In genomic region chr3:10164546-10165393, GRCh38 we compare ENCODE assay signal across 8 cellular contexts. TPM values are rescaled to one million over a fixed set of nuclear protein-coding genes. Genes with fewer than 3 reads are reported as not detected.
DNase-seq lines count a peak whose midpoint lies in the region; TF ChIP-seq lines count a peak whose summit lies in the region.

Gene IRAK2 (plus strand): TSS chr3:10164919. CDS start chr3:10164955, 36 bp downstream.

- peak within 1 kb of the TSS; percentile 64 for H3K4me2 ChIP-seq in mesenchymal stem cell (ENCODE audit: low read length, poor library complexity, severe bottlenecking)

- H2BK15ac ChIP-seq in mesenchymal stem cell (ENCODE audit: low read depth, poor library complexity, severe bottlenecking), result peak within 1 kb of the TSS; percentile 98

- no peak within 1 kb of the TSS for H3K23ac ChIP-seq in mesenchymal stem cell (ENCODE audit: low read length in 2 of 2)

- H3K36me3 ChIP-seq in HAP-1 (replicated peaks), result no peaks in the 10 kb centered on the region
- no peaks in the 10 kb centered on the region for H3K36me3 ChIP-seq in endocrine pancreas (ENCODE audit: control insufficient read depth, insufficient read depth, low read length)
- H3K36me3 ChIP-seq in mesenchymal stem cell (ENCODE audit: control insufficient read depth in 1 of 2, insufficient read depth in 2 of 2, low read depth in 1 of 2, low read length in 2 of 2), result peaks cover 7 to 23% of the 10 kb centered on the region in 2 experiments

- WGBS in mesenchymal stem cell, result 4% methylated on average over 71 of the region's 76 CpGs

- no peak within 1 kb of the TSS for H3K27ac ChIP-seq in mesenchymal stem cell (ENCODE audit: low read length, poor library complexity, severe bottlenecking)

- peak; percentile 88 for TF ChIP-seq CTCF in GM12864 (IDR thresholded peaks at IDR 0.05; ENCODE audit: low read depth, low read length, missing control alignments)
- TF ChIP-seq CTCF in NB4 (IDR thresholded peaks at IDR 0.05; ENCODE audit: low read depth, low read length), result peak; percentile 54

- peaks cover 5% of the 10 kb centered on the region; the same call in 1 of the 2 replicates for H3K9me3 ChIP-seq in HAP-1
- no peaks in the 10 kb centered on the region for H3K9me3 ChIP-seq in endocrine pancreas (ENCODE audit: control insufficient read depth, low read length)
- H3K9me3 ChIP-seq in mesenchymal stem cell (ENCODE audit: control insufficient read depth, low read length), result no peaks in the 10 kb centered on the region

- peak within 1 kb of the TSS in 1 of 2 experiments; percentile 71 for H3K14ac ChIP-seq in mesenchymal stem cell (ENCODE audit: low read length in 2 of 2)

- peak within 1 kb of the TSS; percentile 83 for H2AFZ ChIP-seq in mesenchymal stem cell (ENCODE audit: low read depth, low read length)

- peak within 1 kb of the TSS; percentile 64 for H2BK120ac ChIP-seq in mesenchymal stem cell (ENCODE audit: low read depth, low read length)

- no peaks in the 10 kb centered on the region; the same call in 1 of the 2 replicates for H3K4me1 ChIP-seq in HAP-1
- H3K4me1 ChIP-seq in endocrine pancreas (ENCODE audit: control insufficient read depth, insufficient read depth, low read length), result no peaks in the 10 kb centered on the region
- H3K4me1 ChIP-seq in mesenchymal stem cell (ENCODE audit: control insufficient read depth, insufficient read depth, low read depth, low read length), result peaks cover 9% of the 10 kb centered on the region

- H2BK12ac ChIP-seq in mesenchymal stem cell (ENCODE audit: low read length in 2 of 2), result peak within 1 kb of the TSS in 1 of 2 experiments; percentile 79

- in situ Hi-C loops in HAP-1 (cut with MboI; ENCODE audit: low sequenced_read_pairs), result no loop called here

- peak within 1 kb of the TSS; percentile 82 to 97 for H3K18ac ChIP-seq in mesenchymal stem cell (ENCODE audit: low read depth in 1 of 2, low read length in 2 of 2)

- peak within 1 kb of the TSS; percentile 6 to 55 for H3K4ac ChIP-seq in mesenchymal stem cell (ENCODE audit: low read depth in 1 of 2, low read length in 2 of 2)

- H3K27me3 ChIP-seq in HAP-1 (ENCODE audit: low read depth), result no peaks in the 10 kb centered on the region
- H3K27me3 ChIP-seq in endocrine pancreas (ENCODE audit: control insufficient read depth, insufficient read depth, low read length), result no peaks in the 10 kb centered on the region
- peaks cover 0 to 4% of the 10 kb centered on the region in 2 experiments for H3K27me3 ChIP-seq in mesenchymal stem cell (ENCODE audit: control insufficient read depth in 1 of 2, insufficient read depth in 1 of 2, low read length in 2 of 2)

- H3K4me3 ChIP-seq in GM12864 (ENCODE audit: low read depth, low read length) (peak within 1 kb of the TSS; percentile 90), HAP-1 (peak within 1 kb of the TSS; percentile 79), NB4 (ENCODE audit: low read depth, low read length) (peak within 1 kb of the TSS; percentile 50), endocrine pancreas (ENCODE audit: control insufficient read depth, insufficient read depth, low read length) (no peak within 1 kb of the TSS), mesenchymal stem cell (ENCODE audit: insufficient read depth in 1 of 2, low read depth in 1 of 2, low read length in 2 of 2) (peak within 1 kb of the TSS; percentile 96 to 97)

- peak within 1 kb of the TSS; percentile 77 for H4K8ac ChIP-seq in mesenchymal stem cell (ENCODE audit: low read length)

- DNase-seq in GM12864 (ENCODE audit: low read depth), result no peak
- DNase-seq in HAP-1 (ENCODE audit: low spot score in 2 of 2), result peak; percentile 49 to 82
- DNase-seq in NB4 (ENCODE audit: low read depth), result peak; percentile 63
- DNase-seq in activated CD8-positive, alpha-beta memory T cell treated with anti-CD3 and anti-CD28 coated beads for 24 hours, result peak; percentile 88
- DNase-seq in mesenchymal stem cell, result peak; percentile 80
- DNase-seq in stimulated activated CD8-positive, alpha-beta memory T cell treated with anti-CD3 and anti-CD28 coated beads, Interleukin-12 subunit alpha, Interleukin-12 subunit beta, amount 100 ng/mL, for 24 hours (ENCODE audit: extremely low read depth), result peak; percentile 14
- no peak for DNase-seq in NCI-H1417 (lab: John Stamatoyannopoulos, UW)

- H2AK5ac ChIP-seq in mesenchymal stem cell (ENCODE audit: low read length, severe bottlenecking), result no peak within 1 kb of the TSS

- peaks cover 14% of the 10 kb centered on the region for H3K79me1 ChIP-seq in mesenchymal stem cell (replicated peaks; ENCODE audit: low read length, poor library complexity, severe bottlenecking)

- peak within 1 kb of the TSS; percentile 90 for H4K91ac ChIP-seq in mesenchymal stem cell (ENCODE audit: low read length)

- no peak within 1 kb of the TSS for H2BK5ac ChIP-seq in mesenchymal stem cell (ENCODE audit: low read depth, low read length, poor library complexity, severe bottlenecking)

- H3K9ac ChIP-seq in endocrine pancreas (ENCODE audit: control insufficient read depth, insufficient read depth, low read length) (peak within 1 kb of the TSS; percentile 71), mesenchymal stem cell (ENCODE audit: low read length) (peak within 1 kb of the TSS; percentile 92)

- no peak for TF ChIP-seq POLR2A in NB4 (IDR thresholded peaks at IDR 0.05; ENCODE audit: extremely low read depth, insufficient read length)

RNA-seq across cellular contexts. Expression of gene IRAK2, which starts in this region (rescaled TPM):
- polyA plus RNA-seq in mesenchymal stem cell (2013, experiment 1 of 2), result 2.6 TPM
- polyA plus RNA-seq in mesenchymal stem cell (2013, experiment 2 of 2), result 2.4 TPM

Comparison
In these comparisons a context has a peak if more than half of its experiments do, and no peak if none do; other contexts are left out.
1. DNase-seq: peak in HAP-1 (2 of 2), NB4 (single experiment), activated CD8-positive, alpha-beta memory T cell treated with anti-CD3 and anti-CD28 coated beads for 24 hours (single experiment), mesenchymal stem cell (single experiment) and stimulated activated CD8-positive, alpha-beta memory T cell treated with anti-CD3 and anti-CD28 coated beads, Interleukin-12 subunit alpha, Interleukin-12 subunit beta, amount 100 ng/mL, for 24 hours (single experiment); none in GM12864 (single experiment) and NCI-H1417 (0 of 3).